8 cellular contexts compared by ENCODE assay signal in genomic region chr18:31042391-31043181, GRCh38. TPM values are rescaled to one million over a fixed set of nuclear protein-coding genes. Genes with fewer than 3 reads are reported as not detected.
A peak's percentile ranks its signal among the peaks of the same experiment; 100 is the strongest.
DNase-seq lines count a peak whose midpoint lies in the region; ATAC-seq, FAIRE-seq and TF ChIP-seq lines count a peak whose summit lies in the region.

TSS of gene DSC3 (minus strand) at chr18:31042742. CDS start at chr18:31042660, 82 bp downstream.

- DNase-seq in NCI-H2081 (lab: John Stamatoyannopoulos, UW) (peak; percentile 19), NCI-H2081 treated with DMSO at 0.1 percent for 48 hours (lab: John Stamatoyannopoulos, UW) (no peak), astrocyte of the cerebellum (ENCODE audit: low read depth) (no peak), kidney (peak; percentile 68), cortex of kidney (lab: John Stamatoyannopoulos, UW) (no peak)

- H3K36me3 ChIP-seq in kidney (ENCODE audit: control insufficient read depth in 1 of 2, insufficient read depth in 2 of 2, low read length in 2 of 2), result no peaks in the 10 kb centered on the region
- H3K36me3 ChIP-seq in stomach smooth muscle (ENCODE audit: control insufficient read depth in 2 of 2, insufficient read depth in 2 of 2, low read length in 2 of 2), result no peaks in the 10 kb centered on the region

- peaks cover 20 to 41% of the 10 kb centered on the region in 2 donors for H3K27me3 ChIP-seq in stomach smooth muscle (ENCODE audit: control insufficient read depth in 1 of 2, insufficient read depth in 2 of 2, low read length in 2 of 2)

- H3K9ac ChIP-seq in kidney (ENCODE audit: low read length in 2 of 2), result no peak within 1 kb of the TSS
- H3K9ac ChIP-seq in stomach smooth muscle (ENCODE audit: low read length in 2 of 2), result no peak within 1 kb of the TSS

- peak within 1 kb of the TSS; percentile 39 for H3K4me3 ChIP-seq in astrocyte of the cerebellum (ENCODE audit: low read depth, low read length)
- H3K4me3 ChIP-seq in kidney (ENCODE audit: low read length in 2 of 2), result peak within 1 kb of the TSS in 1 of 2 donors; percentile 24
- H3K4me3 ChIP-seq in stomach smooth muscle (ENCODE audit: low read length in 2 of 2), result peak within 1 kb of the TSS; percentile 4 to 44

- FAIRE-seq in kidney (lab: Jason Lieb, UNC), result no peak

- TF ChIP-seq CTCF in astrocyte of the cerebellum (IDR thresholded peaks at IDR 0.05; ENCODE audit: low read depth, low read length, missing control alignments) (no peak), kidney (IDR thresholded peaks at IDR 0.05; ENCODE audit: borderline replicate concordance, extremely low read depth, insufficient read depth) (no peak)

- H3K27ac ChIP-seq in kidney (ENCODE audit: low read depth in 2 of 2, low read length in 2 of 2) (no peak within 1 kb of the TSS), stomach smooth muscle (ENCODE audit: low read length) (no peak within 1 kb of the TSS)

- intact Hi-C loops in kidney (cut with DNase I), result no loop called here

- no peak for ATAC-seq in GM21526 (IDR thresholded peaks at IDR 0.05; ENCODE audit: low FRiP score, unreplicated experiment)
- no peak for ATAC-seq in HG03565 (IDR thresholded peaks at IDR 0.05; ENCODE audit: unreplicated experiment)

- H3K9me3 ChIP-seq in kidney (ENCODE audit: control insufficient read depth in 1 of 2, low read length in 2 of 2) (no peaks in the 10 kb centered on the region), stomach smooth muscle (ENCODE audit: control insufficient read depth in 2 of 2, low read length in 2 of 2) (no peaks in the 10 kb centered on the region)

- H3K4me1 ChIP-seq in kidney (ENCODE audit: control insufficient read depth in 1 of 2, insufficient read depth in 1 of 2, low read depth in 1 of 2, low read length in 2 of 2), result peaks cover 0 to 3% of the 10 kb centered on the region in 2 donors
- no peaks in the 10 kb centered on the region for H3K4me1 ChIP-seq in stomach smooth muscle (ENCODE audit: control insufficient read depth, insufficient read depth, low read length)

- in situ Hi-C loops in astrocyte of the cerebellum (cut with HindIII; ENCODE audit: low sequenced_read_pairs), result no loop called here

RNA-seq across cellular contexts. Expression of gene DSC3, which starts in this region (rescaled TPM):
- not detected for total RNA-seq in kidney
- polyA plus RNA-seq in kidney (ENCODE audit: insufficient read depth, low read depth, low replicate concordance), result not detected

Comparison
In these comparisons a context has a peak if more than half of its experiments do, and no peak if none do; other contexts are left out.
1. DNase-seq: peak in NCI-H2081 (2 of 2); none in NCI-H2081 treated with DMSO at 0.1 percent for 48 hours (single experiment), astrocyte of the cerebellum (single experiment) and cortex of kidney (single experiment).
2. Peak in DNase-seq in kidney; RNA of the gene not detected or under 1 TPM.